ENCODE assay signal across 1 cellular context in genomic region chr11:2690596-2691354, GRCh38.
TF ChIP-seq lines count a peak whose summit lies in the region.

No MANE protein-coding gene starts in this region.

TF ChIP-seq in HepG2, 621 proteins besides CTCF, POLR2A, EP300 and RAD21 (continued from another document):
- TF ChIP-seq ZNF275 (CRISPR knock-in tag; IDR thresholded peaks at IDR 0.05; ENCODE audit: borderline replicate concordance): no peak
- no peak for TF ChIP-seq SYNCRIP (IDR thresholded peaks at IDR 0.05; ENCODE audit: insufficient read depth, low read depth, low read length)
- TF ChIP-seq ZNF572 (CRISPR knock-in tag; IDR thresholded peaks at IDR 0.05): no peak
